ENCODE assay signal across 11 cellular contexts in genomic region chr5:124963236-124963929, GRCh38.
DNase-seq lines count a peak whose midpoint lies in the region; ATAC-seq, FAIRE-seq and TF ChIP-seq lines count a peak whose summit lies in the region.
"Had no signal": no experiment of that assay in that cellular context is flagged by ENCODE, and none has a peak within 500 bp of the region (broad histone marks: within the 10 kb centered on the region; RNA-seq: fewer than 3 reads in every experiment).

No MANE protein-coding gene starts in this region.

- no peaks in the 10 kb centered on the region for H3K4me1 ChIP-seq in small intestine (ENCODE audit: control insufficient read depth in 2 of 2, insufficient read depth in 1 of 2, low read depth in 1 of 2, low read length in 1 of 2)
- no peaks in the 10 kb centered on the region for H3K4me1 ChIP-seq in sigmoid colon

- H3K36me3 ChIP-seq in small intestine (ENCODE audit: control insufficient read depth in 2 of 2, insufficient read depth in 2 of 2, low read length in 2 of 2) (no peaks in the 10 kb centered on the region), sigmoid colon (no peaks in the 10 kb centered on the region)

- DNase-seq in EL (peak; percentile 89), NCI-H82 (lab: John Stamatoyannopoulos, UW) (peak; percentile 72), ecto neural progenitor cell (ENCODE audit: low spot score) (peak; percentile 55), omental fat pad (ENCODE audit: low spot score) (no peak), NCI-H1105 (lab: John Stamatoyannopoulos, UW) (no peak), small intestine (no peak), sigmoid colon (no peak)
- DNase-seq: activated naive CD4-positive, alpha-beta T cell had no signal

- H3K9me3 ChIP-seq in small intestine (ENCODE audit: control insufficient read depth, low read depth) (no peaks in the 10 kb centered on the region), sigmoid colon (no peaks in the 10 kb centered on the region)

- intact Hi-C loops in sigmoid colon (cut with DNase I), result no loop called here

- WGBS in small intestine, 3 donors, result 77 to 93% (median 80%) methylated on average over 14 of the region's 14 CpGs
- 79 to 87% methylated on average over 14 of the region's 14 CpGs for WGBS in sigmoid colon, 2 donors

- TF ChIP-seq EP300 in sigmoid colon (IDR thresholded peaks at IDR 0.05), result no peak

- TF ChIP-seq POLR2A in sigmoid colon (IDR thresholded peaks at IDR 0.05), result no peak

- FAIRE-seq in small intestine (lab: Jason Lieb, UNC), result no peak
- FAIRE-seq: GM12878, islet of Langerhans had no signal

- ATAC-seq in omental fat pad (ENCODE audit: low FRiP score) (peak; percentile 85), GM19455 (IDR thresholded peaks at IDR 0.05; ENCODE audit: unreplicated experiment) (no peak)
- ATAC-seq: GM12878 had no signal

- H3K27me3 ChIP-seq in small intestine (ENCODE audit: control insufficient read depth in 2 of 2, insufficient read depth in 2 of 2, low read length in 2 of 2) (no peaks in the 10 kb centered on the region), sigmoid colon (no peaks in the 10 kb centered on the region)

- TF ChIP-seq CTCF in omental fat pad (IDR thresholded peaks at IDR 0.05) (no peak), sigmoid colon (IDR thresholded peaks at IDR 0.05) (no peak)

- no peak overlapping the region for H3K27ac ChIP-seq in small intestine (ENCODE audit: low read depth in 1 of 2, low read length in 1 of 2)
- no peak overlapping the region for H3K27ac ChIP-seq in sigmoid colon

- H3K4me3 ChIP-seq in small intestine (ENCODE audit: low read depth in 1 of 2, low read length in 2 of 2) (no peak overlapping the region), sigmoid colon (no peak overlapping the region)
- H3K4me3 ChIP-seq: GM12878 had no signal

Comparison
In these comparisons a context has a peak if more than half of its experiments do, and no peak if none do; other contexts are left out.
1. DNase-seq: peak in EL (single experiment), NCI-H82 (single experiment) and ecto neural progenitor cell (single experiment); none in omental fat pad (single experiment), NCI-H1105 (single experiment), small intestine (single experiment) and sigmoid colon (single experiment).